ENCODE assay signal across 10 cellular contexts in genomic region chr2:20635096-20635475, GRCh38. TPM values are rescaled to one million over a fixed set of nuclear protein-coding genes. Genes with fewer than 3 reads are reported as not detected.
DNase-seq lines count a peak whose midpoint lies in the region; ATAC-seq and TF ChIP-seq lines count a peak whose summit lies in the region.
"Had no signal": no experiment of that assay in that cellular context is flagged by ENCODE, and none has a peak within 500 bp of the region (broad histone marks: within the 10 kb centered on the region; RNA-seq: fewer than 3 reads in every experiment).

No MANE protein-coding gene starts in this region.

- H2AFZ ChIP-seq in PC-9 (no peak overlapping the region), hepatocyte (peak overlapping the region; percentile 38)

- intact Hi-C loops in PC-9 (cut with micrococcal nuclease; ENCODE audit: unreplicated experiment) (loop anchor here (1.0 kb wide), 1 partner anchor 192 kb away; no protein-coding TSS in a partner anchor), gastrocnemius medialis (cut with DNase I; ENCODE audit: low total_unique reads) (loop anchor here (1.0 to 2.0 kb wide), 2 partner anchors 34 to 192 kb away; no protein-coding TSS in a partner anchor)

- CTCF ChIA-PET in HEK293 (lab: Yijun Ruan, JAX) (interaction anchor here (0.7 to 5.4 kb wide), 28 partner anchors 8 to 256 kb away, joined by 3 to 85 read pairs (median 5); partner anchors contain the start of genes HS1BP3 and RHOB), PC-9 (lab: Charles Lee) (interaction anchor here (0.7 to 3.1 kb wide), 6 partner anchors 16 to 223 kb away, joined by 3 to 12 read pairs (median 6); partner anchors contain the start of genes HS1BP3 and RHOB)

- in situ Hi-C loops in gastrocnemius medialis (cut with MboI; ENCODE audit: low sequenced_read_pairs in 4 of 4): loop anchor here in 3 of 4 donors (5.0 to 25.0 kb wide), 2 partner anchors 193 to 573 kb away; partner anchors contain the start of gene LAPTM4A (in 1 of the 3)

- no peaks in the 10 kb centered on the region for H3K27me3 ChIP-seq in PC-9 (ENCODE audit: insufficient read depth, low read depth)
- H3K27me3 ChIP-seq in hepatocyte: no peaks in the 10 kb centered on the region
- H3K27me3 ChIP-seq in gastrocnemius medialis: no peaks in the 10 kb centered on the region

- H3K36me3 ChIP-seq in HEK293 (ENCODE audit: control insufficient read depth in 2 of 2, insufficient read depth in 1 of 2, low read length in 2 of 2) (peaks cover 0 to 56% of the 10 kb centered on the region in 2 experiments; a peak in 1 of 3 replicates), PC-9 (ENCODE audit: low read depth) (no peaks in the 10 kb centered on the region), hepatocyte (replicated peaks; ENCODE audit: insufficient read depth, low read depth) (no peaks in the 10 kb centered on the region), gastrocnemius medialis (peaks cover 0 to 12% of the 10 kb centered on the region in 2 donors)

- TF ChIP-seq POLR2A in gastrocnemius medialis (IDR thresholded peaks at IDR 0.05): no peak

- no peaks in the 10 kb centered on the region for H3K9me3 ChIP-seq in HEK293 (ENCODE audit: control insufficient read depth, insufficient read depth, low read depth, low read length)
- no peaks in the 10 kb centered on the region for H3K9me3 ChIP-seq in PC-9 (ENCODE audit: insufficient read depth, low read depth)
- no peaks in the 10 kb centered on the region for H3K9me3 ChIP-seq in hepatocyte (ENCODE audit: low read depth)
- H3K9me3 ChIP-seq in gastrocnemius medialis: no peaks in the 10 kb centered on the region

- POLR2A ChIA-PET in HEK293 (lab: Yijun Ruan, JAX): interaction anchor here (0.7 to 6.4 kb wide), 5 partner anchors 50 to 191 kb away, joined by 3 to 130 read pairs (median 6); partner anchors contain the start of gene RHOB
- POLR2A ChIA-PET in PC-9 (lab: Charles Lee; ENCODE audit: unreplicated experiment): interaction anchor here (0.7 to 2.4 kb wide), 3 partner anchors 57 to 188 kb away, joined by 8 to 52 read pairs (median 9); partner anchors contain the start of gene RHOB

- no TSS peak for BruUV-seq in PC-9 (replicated peaks; lab: Mats Ljungman, UMichigan)

- no peaks in the 10 kb centered on the region for H4K20me1 ChIP-seq in PC-9 (ENCODE audit: insufficient read depth)
- no peaks in the 10 kb centered on the region for H4K20me1 ChIP-seq in hepatocyte (ENCODE audit: insufficient read depth, poor library complexity, severe bottlenecking)

- DNase-seq in PC-9: no peak
- DNase-seq in hepatocyte (ENCODE audit: low spot score): no peak
- no peak for DNase-seq in gastrocnemius medialis
- DNase-seq in ureter (ENCODE audit: low spot score): no peak
- DNase-seq in foreskin melanocyte: no peak

- H3K79me2 ChIP-seq in PC-9 (ENCODE audit: low read depth) (no peaks in the 10 kb centered on the region), hepatocyte (no peaks in the 10 kb centered on the region)

- H3K9me2 ChIP-seq in PC-9 (ENCODE audit: insufficient read depth) (no peaks in the 10 kb centered on the region), hepatocyte (replicated peaks; ENCODE audit: insufficient read depth) (no peaks in the 10 kb centered on the region)

- no peak overlapping the region for H3K27ac ChIP-seq in HEK293 (ENCODE audit: extremely low read depth, low read depth, low read length)
- H3K27ac ChIP-seq in PC-9: no peak overlapping the region
- H3K27ac ChIP-seq in hepatocyte: peak overlapping the region; percentile 66
- H3K27ac ChIP-seq in gastrocnemius medialis: peak overlapping the region; percentile 28 to 68 (median 58)

- TF ChIP-seq CTCF in HEK293 (tag by site-specific recombination; IDR thresholded peaks at IDR 0.05) (no peak), PC-9 (conservative IDR thresholded peaks at IDR 0.05) (no peak), hepatocyte (IDR thresholded peaks at IDR 0.05; ENCODE audit: poor library complexity) (no peak), gastrocnemius medialis (IDR thresholded peaks at IDR 0.05 in 4 of 5, conservative IDR thresholded peaks at IDR 0.05 in 1 of 5) (no peak)

- H3K4me3 ChIP-seq in HEK293 (ENCODE audit: low read depth, low read length) (no peak overlapping the region), PC-9 (no peak overlapping the region), hepatocyte (no peak overlapping the region), gastrocnemius medialis (no peak overlapping the region)
- H3K4me3 ChIP-seq: GM12878, K562 had no signal

- WGBS in hepatocyte (ENCODE audit: low lambda C conversion rate, missing lambda C conversion rate): 71% methylated on average over 5 of the region's 5 CpGs

- H3K4me1 ChIP-seq in HEK293 (ENCODE audit: control insufficient read depth, insufficient read depth, low read length): 0 out of 2 replicates have a peak, but pooled peaks cover 5% of the 10 kb centered on the region
- peaks cover 37% of the 10 kb centered on the region for H3K4me1 ChIP-seq in PC-9 (replicated peaks; ENCODE audit: insufficient read depth)
- H3K4me1 ChIP-seq in hepatocyte (ENCODE audit: insufficient read depth): peaks cover 16% of the 10 kb centered on the region
- peaks cover 6 to 19% of the 10 kb centered on the region in 2 donors for H3K4me1 ChIP-seq in gastrocnemius medialis

- H3K4me2 ChIP-seq in PC-9 (peak overlapping the region; percentile 70), hepatocyte (no peak overlapping the region)

- no peak for ATAC-seq in gastrocnemius medialis
- ATAC-seq in HG02870 (IDR thresholded peaks at IDR 0.05; ENCODE audit: unreplicated experiment): no peak
- ATAC-seq in GM19035 (IDR thresholded peaks at IDR 0.05; ENCODE audit: unreplicated experiment): no peak

- peaks cover 29% of the 10 kb centered on the region for H3F3A ChIP-seq in PC-9 (ENCODE audit: insufficient read depth, low read depth)

TF ChIP-seq in HEK293, 187 proteins besides CTCF, POLR2A, EP300 and RAD21:
- TF ChIP-seq ZNF837 (tag by site-specific recombination; IDR thresholded peaks at IDR 0.05) (no peak), BCL6B (tag by site-specific recombination; IDR thresholded peaks at IDR 0.05) (no peak), ZFHX2 (tag by site-specific recombination; conservative IDR thresholded peaks at IDR 0.05) (peak; percentile 16; the same call in 1 of the 2 replicates), ZNF629 (tag by site-specific recombination; IDR thresholded peaks at IDR 0.05) (no peak)

RNA-seq across cellular contexts. Expression of gene HS1BP3, which starts 15.8 kb away (rescaled TPM):
- total RNA-seq in PC-9 (2021) (16.2 and 18.0 TPM in 2 replicates), hepatocyte (25.8 and 26.8 TPM in 2 replicates), gastrocnemius medialis (10 to 100 TPM; 16.6 to 26.9 (median 19.4) TPM), ureter (37.9 TPM)
- 26.3 and 29.6 TPM in 2 replicates for polyA plus RNA-seq in hepatocyte

RNA-seq across cellular contexts. Expression of gene GDF7, which starts 31.9 kb away (rescaled TPM):
- total RNA-seq in PC-9 (2021) (0.04 TPM in 1 of 2 replicates, not detected in the other), hepatocyte (0.24 and 0.37 TPM in 2 replicates), gastrocnemius medialis (under 1 TPM in 3 of 4 donors, not detected in 1; 0.02 to 0.10 (median 0.07) TPM), ureter (11.0 TPM)
- 0.10 and 0.24 TPM in 2 replicates for polyA plus RNA-seq in hepatocyte
- total RNA-seq: K562 had no signal

Comparison
In these comparisons a context has a peak if more than half of its experiments do, and no peak if none do; other contexts are left out.
1. H3K27ac ChIP-seq: peak in hepatocyte (single experiment) and gastrocnemius medialis (4 of 4); none in HEK293 (single experiment) and PC-9 (single experiment).